In genomic region chr12:117188961-117189724, GRCh38 we compare ENCODE assay signal across 1 cellular context.
TF ChIP-seq lines count a peak whose summit lies in the region.

No MANE protein-coding gene starts in this region.

TF ChIP-seq in liver, 16 proteins besides CTCF, POLR2A, EP300 and RAD21 (continued from another document):
- TF ChIP-seq FOXA1 (IDR thresholded peaks at IDR 0.05) (no peak), FOXA2 (IDR thresholded peaks at IDR 0.05) (no peak)
TF ChIP-seq in liver: peak in this region for 0.
